9 cellular contexts compared by ENCODE assay signal in the genomic region with DNA sequence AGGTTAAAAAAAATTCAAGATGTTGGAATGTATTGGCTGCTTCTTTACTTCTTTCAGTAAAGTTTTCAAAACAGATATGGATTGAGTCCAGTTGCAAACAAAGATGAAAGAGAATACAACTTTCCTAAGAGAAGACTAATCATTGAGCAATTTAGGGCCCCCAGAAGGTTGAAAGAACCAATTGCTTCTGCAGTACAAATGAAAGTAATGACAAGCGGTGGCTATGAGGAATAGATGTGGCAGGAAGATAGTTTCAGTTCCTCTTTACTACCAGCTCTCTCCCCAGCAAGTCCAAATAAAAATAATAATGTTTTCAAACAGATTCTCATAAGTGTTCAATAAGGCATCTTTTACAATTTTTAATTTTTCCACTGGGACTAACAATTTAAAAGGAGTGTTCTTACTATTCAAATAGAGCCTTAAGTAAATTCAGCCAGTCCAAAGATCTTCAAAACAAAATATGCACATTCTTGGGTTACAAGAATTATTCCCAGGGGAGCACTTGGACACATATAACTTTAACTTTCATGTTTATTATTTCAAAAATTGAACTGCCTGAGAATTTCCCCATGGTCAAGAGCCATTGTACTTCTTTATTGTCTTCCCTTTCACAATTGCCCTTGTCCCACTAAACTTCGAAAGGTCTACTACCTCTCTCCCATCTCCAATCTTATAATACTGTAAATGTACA.
DNase-seq lines count a peak whose midpoint lies in the region; ATAC-seq lines count a peak whose summit lies in the region.
"Had no signal": no experiment of that assay in that cellular context is flagged by ENCODE, and none has a peak within 500 bp of the region (broad histone marks: within the 10 kb centered on the region; RNA-seq: fewer than 3 reads in every experiment).

No MANE protein-coding gene starts in this region.

- no peak overlapping the region for H3K27ac ChIP-seq in Karpas-422 (ENCODE audit: low read length)
- H3K27ac ChIP-seq in CD8-positive, alpha-beta memory T cell (ENCODE audit: low read depth, low read length): no peak overlapping the region

- H3K4me2 ChIP-seq in Karpas-422 (ENCODE audit: low read depth, low read length, poor library complexity, severe bottlenecking): no peak overlapping the region

- DNase-seq in Karpas-422 (peak; percentile 46), memory B cell (ENCODE audit: low spot score in 2 of 2) (peak in 1 of 2 donors; percentile 23), NCI-H1417 treated with DMSO at 0.1 percent for 48 hours (lab: John Stamatoyannopoulos, UW) (no peak), NCI-H446 (lab: John Stamatoyannopoulos, UW) (no peak), NCI-H1694 treated with DMSO at 0.1 percent for 48 hours (lab: John Stamatoyannopoulos, UW) (no peak)
- no peak for DNase-seq in CD8-positive, alpha-beta memory T cell
- DNase-seq: NCI-H1105 had no signal

- H3K36me3 ChIP-seq in Karpas-422 (ENCODE audit: insufficient read depth, low read length): no peaks in the 10 kb centered on the region
- H3K36me3 ChIP-seq in CD8-positive, alpha-beta memory T cell (ENCODE audit: insufficient read depth, low read length): no peaks in the 10 kb centered on the region

- CTCF ChIA-PET in CD8-positive, alpha-beta memory T cell (lab: Charles Lee): no interaction called here

- peaks cover 2% of the 10 kb centered on the region for H3K27me3 Mint-ChIP-seq in memory B cell
- H3K27me3 Mint-ChIP-seq in CD8-positive, alpha-beta memory T cell: peaks cover 3 to 8% of the 10 kb centered on the region in 2 donors

- no peak overlapping the region for H3K27ac Mint-ChIP-seq in memory B cell
- no peak overlapping the region for H3K27ac Mint-ChIP-seq in CD8-positive, alpha-beta memory T cell

- no peaks in the 10 kb centered on the region for H3K9me2 ChIP-seq in Karpas-422 (replicated peaks; ENCODE audit: insufficient read depth, low read length)

- no peak overlapping the region for H2AFZ ChIP-seq in Karpas-422 (ENCODE audit: low read length)

- no peaks in the 10 kb centered on the region for H3K9me3 Mint-ChIP-seq in memory B cell
- H3K9me3 Mint-ChIP-seq in CD8-positive, alpha-beta memory T cell: peaks cover 0 to 3% (median 0%) of the 10 kb centered on the region in 5 donors

- no peak overlapping the region for H3K9ac ChIP-seq in Karpas-422 (ENCODE audit: low read length)

- peak; percentile 100 for ATAC-seq in GM18909 (IDR thresholded peaks at IDR 0.05; ENCODE audit: poor library complexity, unreplicated experiment)
- peak; percentile 100 for ATAC-seq in HG02678 (IDR thresholded peaks at IDR 0.05; ENCODE audit: unreplicated experiment)
- ATAC-seq in memory B cell (ENCODE audit: low read depth): peak; percentile 99

- no peak overlapping the region for H3K4me3 ChIP-seq in Karpas-422 (ENCODE audit: low read length)
- H3K4me3 ChIP-seq in CD8-positive, alpha-beta memory T cell (ENCODE audit: low read length): no peak overlapping the region

- no peak overlapping the region for H3K4me3 Mint-ChIP-seq in memory B cell
- H3K4me3 Mint-ChIP-seq in CD8-positive, alpha-beta memory T cell: no peak overlapping the region

- H3K27me3 ChIP-seq in Karpas-422 (ENCODE audit: low read length): no peaks in the 10 kb centered on the region
- no peaks in the 10 kb centered on the region for H3K27me3 ChIP-seq in CD8-positive, alpha-beta memory T cell (ENCODE audit: insufficient read depth, low read length, poor library complexity, severe bottlenecking)

- H3K36me3 Mint-ChIP-seq in memory B cell: no peaks in the 10 kb centered on the region
- H3K36me3 Mint-ChIP-seq in CD8-positive, alpha-beta memory T cell: peaks cover 0 to 3% (median 2%) of the 10 kb centered on the region in 3 donors

- no peaks in the 10 kb centered on the region for H3K9me3 ChIP-seq in Karpas-422 (ENCODE audit: low read length)
- no peaks in the 10 kb centered on the region for H3K9me3 ChIP-seq in CD8-positive, alpha-beta memory T cell (ENCODE audit: low read length)

- no peaks in the 10 kb centered on the region for H3K4me1 ChIP-seq in Karpas-422 (ENCODE audit: low read length)
- H3K4me1 ChIP-seq in CD8-positive, alpha-beta memory T cell (ENCODE audit: insufficient read depth, low read length): no peaks in the 10 kb centered on the region

- POLR2A ChIA-PET in CD8-positive, alpha-beta memory T cell (lab: Charles Lee): no interaction called here

- H4K20me1 ChIP-seq in Karpas-422 (ENCODE audit: insufficient read depth, low read depth, low read length): no peaks in the 10 kb centered on the region

- H3K4me1 Mint-ChIP-seq in memory B cell: peaks cover 8% of the 10 kb centered on the region
- peaks cover 0 to 5% (median 0%) of the 10 kb centered on the region in 3 donors for H3K4me1 Mint-ChIP-seq in CD8-positive, alpha-beta memory T cell

- H3K79me2 ChIP-seq in Karpas-422 (ENCODE audit: low read length): no peaks in the 10 kb centered on the region
